Comparison of ENCODE assay signal across 1 cellular context in the genomic region with DNA sequence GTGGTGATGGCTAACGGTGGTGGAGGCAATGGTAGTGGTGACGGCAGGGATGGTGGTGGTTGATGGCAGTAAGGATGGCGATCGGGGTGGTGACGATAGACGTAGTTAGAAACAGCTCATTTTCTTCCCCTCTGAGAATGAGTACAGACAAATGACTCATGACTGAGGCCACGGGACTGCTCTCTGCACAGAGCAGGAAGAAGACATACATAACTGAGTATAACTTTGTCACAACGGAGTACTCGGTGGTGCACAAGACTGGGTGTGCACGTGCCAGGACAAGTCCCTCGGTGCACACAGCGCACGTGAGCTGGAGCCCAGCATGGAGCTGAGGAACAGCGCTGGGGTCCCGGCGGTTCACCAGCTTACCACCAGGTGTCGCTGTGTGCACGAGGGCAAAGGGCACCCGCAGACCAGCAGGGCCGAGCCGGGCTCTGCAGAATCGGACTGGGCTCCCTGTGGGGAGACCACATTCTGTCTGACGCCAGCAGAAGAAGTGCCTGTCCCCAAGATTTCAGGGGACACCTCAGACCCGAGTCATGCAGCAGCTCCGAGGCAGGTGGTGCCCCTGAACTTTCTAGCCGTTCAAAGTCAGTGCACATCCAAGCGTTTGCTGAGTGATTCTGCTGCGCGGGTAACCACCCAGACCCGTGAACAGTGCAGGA.
TF ChIP-seq lines count a peak whose summit lies in the region.

No MANE protein-coding gene starts in this region.

TF ChIP-seq in IMR-90, 13 proteins besides CTCF, POLR2A, EP300 and RAD21 (continued from another document):
- TF ChIP-seq RFX5 (IDR thresholded peaks at IDR 0.05; ENCODE audit: low read depth, low read length) (no peak), NFE2L2 (IDR thresholded peaks at IDR 0.05; ENCODE audit: low read depth, low read length) (no peak), MAZ (IDR thresholded peaks at IDR 0.05; ENCODE audit: borderline replicate concordance, low read depth, low read length) (no peak), CEBPB (IDR thresholded peaks at IDR 0.05; ENCODE audit: low read depth, low read length) (no peak), SMC3 (IDR thresholded peaks at IDR 0.05; ENCODE audit: low read depth, low read length) (peak; percentile 53), BHLHE40 (IDR thresholded peaks at IDR 0.05; ENCODE audit: low read depth, low read length) (peak; percentile 88)
